In genomic region chr4:81510643-81511189, GRCh38 we compare ENCODE assay signal across 28 cellular contexts.
"Had no signal": no experiment of that assay in that cellular context is flagged by ENCODE, and none has a peak within 500 bp of the region (broad histone marks: within the 10 kb centered on the region; RNA-seq: fewer than 3 reads in every experiment).

No MANE protein-coding gene starts in this region.

- H3K79me2 ChIP-seq: parathyroid adenoma had no signal

- H3K9ac ChIP-seq: parathyroid adenoma had no signal

- H3K9me3 ChIP-seq: breast epithelium, esophagus muscularis mucosa, heart right ventricle, left lung, psoas muscle, sigmoid colon, vagina had no signal

- H3K27me3 ChIP-seq: breast epithelium, esophagus muscularis mucosa, heart right ventricle, left lung, sigmoid colon, vagina had no signal

- H3K4me1 ChIP-seq: breast epithelium, parathyroid adenoma, psoas muscle had no signal

- H3K27ac ChIP-seq: breast epithelium, esophagus muscularis mucosa, heart right ventricle, parathyroid adenoma, psoas muscle, sigmoid colon, vagina, VCaP had no signal

- H3K36me3 ChIP-seq: breast epithelium, esophagus muscularis mucosa, heart right ventricle, left lung, sigmoid colon, vagina had no signal

- FAIRE-seq: colon, small intestine, TTC549 had no signal

- DNase-seq: activated CD4-positive, alpha-beta T cell treated with anti-CD3 and anti-CD28 coated beads for 48 hours; activated CD4-positive, alpha-beta T cell treated with anti-CD3 and anti-CD28 coated beads, Interleukin-2, amount 50 U/mL, for 48 hours; activated CD8-positive, alpha-beta memory T cell treated with anti-CD3 and anti-CD28 coated beads for 24 hours; activated effector memory CD4-positive, alpha-beta T cell treated with Interleukin-2 at 50 U/mL for 16 hours; activated naive CD4-positive, alpha-beta T cell treated with anti-CD3 and anti-CD28 coated beads, Interleukin-2, amount 10 ng/mL, durations not matched to agents 7 days and 5 days; activated naive CD8-positive, alpha-beta T cell treated with anti-CD3 and anti-CD28 coated beads, Interleukin-2, amount 50 U/mL, for 24 hours; dermis blood vessel endothelial cell; effector CD4-positive, alpha-beta T cell; foreskin melanocyte; heart right ventricle; kidney glomerular epithelial cell; left lung; nucleus accumbens; psoas muscle; sigmoid colon; small intestine; stimulated activated CD4-positive, alpha-beta T cell treated with anti-CD3 and anti-CD28 coated beads, Interleukin-4, amount 100 ng/mL, for 24 hours; stimulated activated naive CD8-positive, alpha-beta T cell treated with anti-CD3 and anti-CD28 coated beads, Interleukin-15, amount 100 ng/mL, for 72 hours; substantia nigra; T-helper 9 cell had no signal

- H3K4me3 ChIP-seq: breast epithelium, esophagus muscularis mucosa, heart right ventricle, left lung, lung, psoas muscle, sigmoid colon, vagina had no signal

- H2AFZ ChIP-seq: parathyroid adenoma had no signal
